1 cellular context compared by ENCODE assay signal in genomic region chr17:32876414-32877163, GRCh38.
TF ChIP-seq lines count a peak whose summit lies in the region.

TSS of gene MYO1D (minus strand) at chr17:32877124. CDS start at chr17:32876872, 252 bp downstream.

TF ChIP-seq in K562, 482 proteins besides CTCF, POLR2A, EP300 and RAD21 (continued from another document):
- TF ChIP-seq UBTF (IDR thresholded peaks at IDR 0.05; ENCODE audit: borderline replicate concordance in 1 of 2, low read depth in 2 of 2, low read length in 2 of 2): peak in 1 of 2 experiments; percentile 68; a peak in 2 of 4 replicates
- TF ChIP-seq TRIM24 (IDR thresholded peaks at IDR 0.05): no peak
- peak; percentile 72 for TF ChIP-seq CXXC5 (CRISPR knock-in tag; IDR thresholded peaks at IDR 0.05)
- TF ChIP-seq ZNF274 (IDR thresholded peaks at IDR 0.05; ENCODE audit: borderline replicate concordance, low read depth, low read length): no peak
- TF ChIP-seq, protein P1, sequence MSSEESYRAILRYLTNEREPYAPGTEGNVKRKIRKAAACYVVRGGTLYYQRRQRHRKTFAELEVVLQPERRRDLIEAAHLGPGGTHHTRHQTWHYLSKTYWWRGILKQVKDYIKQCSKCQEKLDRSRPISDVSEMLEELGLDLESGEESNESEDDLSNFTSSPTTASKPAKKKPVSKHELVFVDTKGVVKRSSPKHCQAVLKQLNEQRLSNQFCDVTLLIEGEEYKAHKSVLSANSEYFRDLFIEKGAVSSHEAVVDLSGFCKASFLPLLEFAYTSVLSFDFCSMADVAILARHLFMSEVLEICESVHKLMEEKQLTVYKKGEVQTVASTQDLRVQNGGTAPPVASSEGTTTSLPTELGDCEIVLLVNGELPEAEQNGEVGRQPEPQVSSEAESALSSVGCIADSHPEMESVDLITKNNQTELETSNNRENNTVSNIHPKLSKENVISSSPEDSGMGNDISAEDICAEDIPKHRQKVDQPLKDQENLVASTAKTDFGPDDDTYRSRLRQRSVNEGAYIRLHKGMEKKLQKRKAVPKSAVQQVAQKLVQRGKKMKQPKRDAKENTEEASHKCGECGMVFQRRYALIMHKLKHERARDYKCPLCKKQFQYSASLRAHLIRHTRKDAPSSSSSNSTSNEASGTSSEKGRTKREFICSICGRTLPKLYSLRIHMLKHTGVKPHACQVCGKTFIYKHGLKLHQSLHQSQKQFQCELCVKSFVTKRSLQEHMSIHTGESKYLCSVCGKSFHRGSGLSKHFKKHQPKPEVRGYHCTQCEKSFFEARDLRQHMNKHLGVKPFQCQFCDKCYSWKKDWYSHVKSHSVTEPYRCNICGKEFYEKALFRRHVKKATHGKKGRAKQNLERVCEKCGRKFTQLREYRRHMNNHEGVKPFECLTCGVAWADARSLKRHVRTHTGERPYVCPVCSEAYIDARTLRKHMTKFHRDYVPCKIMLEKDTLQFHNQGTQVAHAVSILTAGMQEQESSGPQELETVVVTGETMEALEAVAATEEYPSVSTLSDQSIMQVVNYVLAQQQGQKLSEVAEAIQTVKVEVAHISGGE (CRISPR knock-in tag; IDR thresholded peaks at IDR 0.05): peak in 1 of 3 experiments; percentile 67; a peak in 2 of 6 replicates
- TF ChIP-seq RAD51 (IDR thresholded peaks at IDR 0.05; ENCODE audit: borderline replicate concordance, low read depth): no peak
- TF ChIP-seq, protein P2, sequence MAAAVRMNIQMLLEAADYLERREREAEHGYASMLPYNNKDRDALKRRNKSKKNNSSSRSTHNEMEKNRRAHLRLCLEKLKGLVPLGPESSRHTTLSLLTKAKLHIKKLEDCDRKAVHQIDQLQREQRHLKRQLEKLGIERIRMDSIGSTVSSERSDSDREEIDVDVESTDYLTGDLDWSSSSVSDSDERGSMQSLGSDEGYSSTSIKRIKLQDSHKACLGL (CRISPR knock-in tag; IDR thresholded peaks at IDR 0.05; ENCODE audit: borderline replicate concordance, poor library complexity, severe bottlenecking): no peak
- TF ChIP-seq CGGBP1 (CRISPR knock-in tag; IDR thresholded peaks at IDR 0.05): no peak
- peak; percentile 42; the same call in 1 of the 2 replicates for TF ChIP-seq MTA1 (IDR thresholded peaks at IDR 0.05; ENCODE audit: borderline replicate concordance)
- TF ChIP-seq ZNF175 (CRISPR knock-in tag; IDR thresholded peaks at IDR 0.05; ENCODE audit: low read depth): no peak
- TF ChIP-seq, protein P3, sequence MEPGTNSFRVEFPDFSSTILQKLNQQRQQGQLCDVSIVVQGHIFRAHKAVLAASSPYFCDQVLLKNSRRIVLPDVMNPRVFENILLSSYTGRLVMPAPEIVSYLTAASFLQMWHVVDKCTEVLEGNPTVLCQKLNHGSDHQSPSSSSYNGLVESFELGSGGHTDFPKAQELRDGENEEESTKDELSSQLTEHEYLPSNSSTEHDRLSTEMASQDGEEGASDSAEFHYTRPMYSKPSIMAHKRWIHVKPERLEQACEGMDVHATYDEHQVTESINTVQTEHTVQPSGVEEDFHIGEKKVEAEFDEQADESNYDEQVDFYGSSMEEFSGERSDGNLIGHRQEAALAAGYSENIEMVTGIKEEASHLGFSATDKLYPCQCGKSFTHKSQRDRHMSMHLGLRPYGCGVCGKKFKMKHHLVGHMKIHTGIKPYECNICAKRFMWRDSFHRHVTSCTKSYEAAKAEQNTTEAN (CRISPR knock-in tag; IDR thresholded peaks at IDR 0.05): no peak
- no peak for TF ChIP-seq TCF7L2 (IDR thresholded peaks at IDR 0.05; ENCODE audit: low read depth, low read length)
- TF ChIP-seq ZNF232 (CRISPR knock-in tag; IDR thresholded peaks at IDR 0.05): no peak
- TF ChIP-seq, protein P4, sequence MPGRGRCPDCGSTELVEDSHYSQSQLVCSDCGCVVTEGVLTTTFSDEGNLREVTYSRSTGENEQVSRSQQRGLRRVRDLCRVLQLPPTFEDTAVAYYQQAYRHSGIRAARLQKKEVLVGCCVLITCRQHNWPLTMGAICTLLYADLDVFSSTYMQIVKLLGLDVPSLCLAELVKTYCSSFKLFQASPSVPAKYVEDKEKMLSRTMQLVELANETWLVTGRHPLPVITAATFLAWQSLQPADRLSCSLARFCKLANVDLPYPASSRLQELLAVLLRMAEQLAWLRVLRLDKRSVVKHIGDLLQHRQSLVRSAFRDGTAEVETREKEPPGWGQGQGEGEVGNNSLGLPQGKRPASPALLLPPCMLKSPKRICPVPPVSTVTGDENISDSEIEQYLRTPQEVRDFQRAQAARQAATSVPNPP (IDR thresholded peaks at IDR 0.05; ENCODE audit: borderline replicate concordance, insufficient read depth, insufficient read length): no peak
- TF ChIP-seq NEUROD1 (IDR thresholded peaks at IDR 0.05; ENCODE audit: borderline replicate concordance, low read depth, low read length, partially characterized antibody): no peak
- TF ChIP-seq SNRNP70 (optimal IDR thresholded peaks at IDR 0.05; ENCODE audit: low read depth, low read length): no peak
- TF ChIP-seq L3MBTL2 (IDR thresholded peaks at IDR 0.05): peak; percentile 69; the same call in 1 of the 2 replicates
- no peak; the same call in 1 of the 2 replicates for TF ChIP-seq ZNF395 (CRISPR knock-in tag; IDR thresholded peaks at IDR 0.05)
- TF ChIP-seq ZNF57 (CRISPR knock-in tag; IDR thresholded peaks at IDR 0.05): no peak
- TF ChIP-seq ILF3 (IDR thresholded peaks at IDR 0.05; ENCODE audit: borderline replicate concordance): no peak; the same call in 1 of the 2 replicates
- TF ChIP-seq, protein P5, sequence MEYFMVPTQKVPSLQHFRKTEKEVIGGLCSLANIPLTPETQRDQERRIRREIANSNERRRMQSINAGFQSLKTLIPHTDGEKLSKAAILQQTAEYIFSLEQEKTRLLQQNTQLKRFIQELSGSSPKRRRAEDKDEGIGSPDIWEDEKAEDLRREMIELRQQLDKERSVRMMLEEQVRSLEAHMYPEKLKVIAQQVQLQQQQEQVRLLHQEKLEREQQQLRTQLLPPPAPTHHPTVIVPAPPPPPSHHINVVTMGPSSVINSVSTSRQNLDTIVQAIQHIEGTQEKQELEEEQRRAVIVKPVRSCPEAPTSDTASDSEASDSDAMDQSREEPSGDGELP (CRISPR knock-in tag; IDR thresholded peaks at IDR 0.05; ENCODE audit: borderline replicate concordance): peak; percentile 59; the same call in 1 of the 2 replicates
- no peak for TF ChIP-seq ZNF449 (CRISPR knock-in tag; IDR thresholded peaks at IDR 0.05)
- TF ChIP-seq MLLT1 (IDR thresholded peaks at IDR 0.05): peak in 1 of 2 experiments; percentile 6; a peak in 1 of 4 replicates
- TF ChIP-seq TEAD1 (CRISPR knock-in tag; IDR thresholded peaks at IDR 0.05): 0 out of 4 replicates have a peak, but pooled peaks of 1 of the 2 experiments have one; percentile 37
- no peak for TF ChIP-seq MXI1 (IDR thresholded peaks at IDR 0.05; ENCODE audit: low read depth, low read length)
